ENCODE assay signal across 8 cellular contexts in genomic region chr12:95473947-95474817, GRCh38.
A peak's percentile ranks its signal among the peaks of the same experiment; 100 is the strongest.
DNase-seq lines count a peak whose midpoint lies in the region; ATAC-seq lines count a peak whose summit lies in the region.

Gene METAP2, plus strand, starts transcription at chr12:95474152. Its CDS starts 28 bp downstream, at chr12:95474180.

- DNase-seq in AG08396 (ENCODE audit: low spot score) = peak; percentile 94
- DNase-seq in NCI-H345 treated with DMSO at 0.1 percent for 48 hours (lab: John Stamatoyannopoulos, UW; ENCODE audit: unreplicated experiment) = peak; percentile 77
- peak; percentile 75 to 84 (median 82) for DNase-seq in activated CD4-positive, CD25-positive, alpha-beta regulatory T cell (lab: John Stamatoyannopoulos, UW)
- DNase-seq in central memory CD4-positive, alpha-beta T cell = peak; percentile 87
- peak; percentile 97 for DNase-seq in inferior parietal cortex (ENCODE audit: extremely low spot score)
- DNase-seq in stimulated activated CD4-positive, alpha-beta T cell treated with anti-CD3 and anti-CD28 coated beads, Interleukin-12 subunit alpha, Interleukin-12 subunit beta, amount 100 ng/mL, for 24 hours (ENCODE audit: low read depth in 2 of 2) = peak; percentile 92 to 93

- peak; percentile 95 for ATAC-seq in GM19023 (IDR thresholded peaks at IDR 0.05; ENCODE audit: unreplicated experiment)
- ATAC-seq in HG03280 (IDR thresholded peaks at IDR 0.05; ENCODE audit: unreplicated experiment) = peak; percentile 96

Comparison
In these comparisons a context has a peak if more than half of its experiments do, and no peak if none do; other contexts are left out.
1. Peak in every context shown above with its lines: DNase-seq and ATAC-seq.